In genomic region chr21:35199733-35200015, GRCh38 we compare ENCODE assay signal across 19 cellular contexts.
"Had no signal": no experiment of that assay in that cellular context is flagged by ENCODE, and none has a peak within 500 bp of the region (broad histone marks: within the 10 kb centered on the region; RNA-seq: fewer than 3 reads in every experiment).

No MANE protein-coding gene starts in this region.

- H3K79me2 ChIP-seq: hepatocyte had no signal

- H2AFZ ChIP-seq: hepatocyte had no signal

- H3K9me3 ChIP-seq: heart right ventricle, left ventricle myocardium inferior, ovary, right atrium auricular region, right lobe of liver, spleen, tibial nerve, upper lobe of left lung, vagina had no signal

- H3K4me1 ChIP-seq: right atrium auricular region, right lobe of liver, upper lobe of left lung had no signal

- H3K4me3 ChIP-seq: heart right ventricle, hepatocyte, left ventricle myocardium inferior, lung, ovary, right atrium auricular region, right lobe of liver, spleen, tibial nerve, upper lobe of left lung, vagina had no signal

- H3K36me3 ChIP-seq: heart right ventricle, left ventricle myocardium inferior, ovary, right atrium auricular region, right lobe of liver, spleen, tibial nerve, upper lobe of left lung, vagina had no signal

- H3K27ac ChIP-seq: hepatocyte, ovary, right atrium auricular region, right lobe of liver, spleen, upper lobe of left lung, vagina had no signal

- ATAC-seq: heart right ventricle; naive thymus-derived CD8-positive, alpha-beta T cell; right lobe of liver; stimulated activated effector memory CD8-positive, alpha-beta T cell treated with anti-CD3 and anti-CD28 coated beads, Interleukin-12 subunit alpha, Interleukin-12 subunit beta, amount 100 ng/mL, for 72 hours; stimulated activated naive CD8-positive, alpha-beta T cell treated with anti-CD3 and anti-CD28 coated beads, Interleukin-15, amount 100 ng/mL, for 72 hours had no signal

- H3K4me2 ChIP-seq: hepatocyte had no signal

- H3K27me3 ChIP-seq: heart right ventricle, hepatocyte, ovary, right atrium auricular region, right lobe of liver, spleen, tibial nerve, upper lobe of left lung, vagina had no signal

- DNase-seq: heart right ventricle; left ventricle myocardium inferior; mesendoderm; naive thymus-derived CD8-positive, alpha-beta T cell; ovary; right lobe of liver; small intestine; spleen; stimulated activated CD4-positive, alpha-beta T cell treated with anti-CD3 and anti-CD28 coated beads, Interleukin-4, amount 100 ng/mL, for 24 hours; stimulated activated naive CD4-positive, alpha-beta T cell treated with Interleukin-2 at 50 U/mL for 16 hours; stimulated activated naive CD8-positive, alpha-beta T cell treated with anti-CD3 and anti-CD28 coated beads, Interleukin-15, amount 100 ng/mL, for 72 hours; substantia nigra had no signal
